25 cellular contexts compared by ENCODE assay signal in the genomic region with DNA sequence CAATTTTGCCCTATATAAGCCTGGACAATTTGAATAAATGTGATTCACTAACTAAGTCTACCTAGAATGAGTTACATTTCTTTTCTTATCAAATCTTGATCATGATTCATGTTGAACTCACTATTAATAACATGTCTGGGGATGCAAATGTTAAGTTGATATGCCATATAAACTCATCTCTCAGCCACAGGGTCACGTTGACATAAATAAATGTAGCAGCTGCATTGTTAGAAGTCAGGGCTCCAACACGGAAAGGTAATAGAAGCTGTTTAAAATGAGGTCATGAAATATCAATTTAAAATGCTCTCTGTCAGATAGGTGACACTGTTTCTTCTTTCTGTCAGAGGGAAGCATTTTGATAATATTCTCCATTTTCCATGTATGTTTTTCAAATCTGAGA.
"Had no signal": no experiment of that assay in that cellular context is flagged by ENCODE, and none has a peak within 500 bp of the region (broad histone marks: within the 10 kb centered on the region; RNA-seq: fewer than 3 reads in every experiment).

No MANE protein-coding gene starts in this region.

- H2AFZ ChIP-seq: parathyroid adenoma had no signal

- ATAC-seq: effector memory CD8-positive, alpha-beta T cell; gastroesophageal sphincter; left cardiac atrium; lower lobe of right lung; right lobe of liver; stimulated activated memory B cell treated with anti-CD40 and anti-IgM and Interleukin-4, amounts not matched to agents 10 μg/mL and 1 μg/mL and 100 μg/mL, for 72 hours; upper lobe of right lung had no signal

- H3K36me3 ChIP-seq: esophagus muscularis mucosa, gastroesophageal sphincter, left ventricle myocardium inferior, lower lobe of right lung, prostate gland, right lobe of liver, spleen, tibial nerve, upper lobe of right lung, vagina had no signal

- H3K4me1 ChIP-seq: esophagus muscularis mucosa, gastroesophageal sphincter, left ventricle myocardium inferior, lower lobe of right lung, parathyroid adenoma, prostate gland, right lobe of liver, spleen, tibial nerve, upper lobe of right lung, vagina had no signal

- H3K27ac ChIP-seq: epithelial cell of prostate, esophagus muscularis mucosa, gastroesophageal sphincter, left ventricle myocardium inferior, lower lobe of right lung, parathyroid adenoma, prostate gland, right lobe of liver, spleen, tibial nerve, upper lobe of right lung, vagina had no signal

- DNase-seq: effector memory CD8-positive, alpha-beta T cell; glutamatergic neuron; immature natural killer cell; kidney; left cardiac atrium; left ventricle myocardium inferior; lower lobe of right lung; mesenchymal stem cell; midbrain; naive B cell; retina; right lobe of liver; spleen; stimulated activated CD4-positive, alpha-beta T cell treated with anti-CD3 and anti-CD28 coated beads, Interleukin-15, amount 100 ng/mL, for 24 hours; stimulated activated CD4-positive, alpha-beta T cell treated with anti-CD3 and anti-CD28 coated beads, Interleukin-1b, Interleukin-23, amount 100 ng/mL, for 48 hours; stimulated activated CD4-positive, alpha-beta T cell treated with anti-CD3 and anti-CD28 coated beads, Interleukin-4, amount 100 ng/mL, for 24 hours; upper lobe of right lung had no signal

- H3K9ac ChIP-seq: parathyroid adenoma had no signal

- H3K4me3 ChIP-seq: esophagus muscularis mucosa, gastroesophageal sphincter, left ventricle myocardium inferior, lower lobe of right lung, prostate gland, right lobe of liver, spleen, tibial nerve, upper lobe of right lung, vagina had no signal

- H3K9me3 ChIP-seq: esophagus muscularis mucosa, gastroesophageal sphincter, left ventricle myocardium inferior, lower lobe of right lung, prostate gland, right lobe of liver, spleen, tibial nerve, upper lobe of right lung, vagina had no signal

- H3K79me2 ChIP-seq: parathyroid adenoma had no signal

- H3K27me3 ChIP-seq: esophagus muscularis mucosa, gastroesophageal sphincter, right lobe of liver, spleen, tibial nerve, upper lobe of right lung, vagina had no signal
